In genomic region chr6:146423450-146423849, GRCh38 we compare ENCODE assay signal across 31 cellular contexts.
DNase-seq lines count a peak whose midpoint lies in the region; ATAC-seq and TF ChIP-seq lines count a peak whose summit lies in the region.
"Had no signal": no experiment of that assay in that cellular context is flagged by ENCODE, and none has a peak within 500 bp of the region (broad histone marks: within the 10 kb centered on the region; RNA-seq: fewer than 3 reads in every experiment).

No MANE protein-coding gene starts in this region.

- no peaks in the 10 kb centered on the region for H3K4me1 ChIP-seq in stomach
- H3K4me1 ChIP-seq: Caco-2, esophagus squamous epithelium, foreskin keratinocyte, prostate gland, right lobe of liver, SJCRH30, spleen, tibial artery had no signal

- 62 to 79% (median 70%) methylated on average over 6 of the region's 6 CpGs for WGBS in stomach, 5 donors

- no peaks in the 10 kb centered on the region for H3K27me3 Mint-ChIP-seq in brain
- H3K27me3 Mint-ChIP-seq: activated CD4-positive, alpha-beta T cell treated with anti-CD3 and anti-CD28 coated beads, Interleukin-2, amount 10 ng/mL, durations not matched to agents 24 days and 14 days had no signal

- no peak for TF ChIP-seq CTCF in GM12865 (IDR thresholded peaks at IDR 0.05; ENCODE audit: insufficient read depth, low read depth, low read length, missing control alignments)
- no peak for TF ChIP-seq CTCF in brain (conservative IDR thresholded peaks at IDR 0.05)
- TF ChIP-seq CTCF in stomach (IDR thresholded peaks at IDR 0.05) = no peak

- in situ Hi-C loops in ACHN (cut with HindIII; ENCODE audit: low pct_ligation_motif_present, low pct_unique_long_range_greater_than_20kb, low sequenced_read_pairs) = no loop called here

- peaks cover 0 to 4% (median 0%) of the 10 kb centered on the region in 5 experiments for H3K9me3 Mint-ChIP-seq in brain
- H3K9me3 Mint-ChIP-seq: activated CD4-positive, alpha-beta T cell treated with anti-CD3 and anti-CD28 coated beads, Interleukin-2, amount 10 ng/mL, durations not matched to agents 24 days and 14 days had no signal

- H3K4me3 ChIP-seq in GM12865 (ENCODE audit: low read depth, low read length) (no peak overlapping the region), stomach (no peak overlapping the region)
- H3K4me3 ChIP-seq: esophagus squamous epithelium, prostate gland, right lobe of liver, SJCRH30, spleen, tibial artery had no signal

- TF ChIP-seq POLR2A in stomach (IDR thresholded peaks at IDR 0.05) = no peak

- H3K36me3 Mint-ChIP-seq in brain = no peaks in the 10 kb centered on the region
- H3K36me3 Mint-ChIP-seq: activated naive CD4-positive, alpha-beta T cell treated with anti-CD3 and anti-CD28 coated beads, Interleukin-2, amount 50 U/mL, for 24 hours; naive B cell had no signal

- no peaks in the 10 kb centered on the region for H3K36me3 ChIP-seq in stomach
- H3K36me3 ChIP-seq: brain microvascular endothelial cell, esophagus squamous epithelium, prostate gland, right lobe of liver, SJCRH30, spleen, tibial artery, WERI-Rb-1 had no signal

- H3K27ac ChIP-seq in stomach = no peak overlapping the region
- H3K27ac ChIP-seq: brain microvascular endothelial cell, esophagus squamous epithelium, foreskin keratinocyte, HL-60, prostate gland, right lobe of liver, SJCRH30, spleen, tibial artery, WERI-Rb-1 had no signal

- ATAC-seq in GM21447 (IDR thresholded peaks at IDR 0.05; ENCODE audit: unreplicated experiment) (peak; percentile 68), HG03571 (IDR thresholded peaks at IDR 0.05; ENCODE audit: unreplicated experiment) (peak; percentile 58)
- ATAC-seq: foreskin keratinocyte, right lobe of liver had no signal

- H3K27ac Mint-ChIP-seq in brain = peak overlapping the region in 3 of 5 experiments; percentile 20 to 90 (median 71)
- H3K27ac Mint-ChIP-seq: activated CD4-positive, alpha-beta T cell treated with anti-CD3 and anti-CD28 coated beads, Interleukin-2, amount 10 ng/mL, durations not matched to agents 24 days and 14 days; activated naive CD4-positive, alpha-beta T cell treated with anti-CD3 and anti-CD28 coated beads, Interleukin-2, amount 50 U/mL, for 24 hours; naive B cell had no signal

- TF ChIP-seq EP300 in stomach (IDR thresholded peaks at IDR 0.05) = no peak

- H3K4me1 Mint-ChIP-seq in brain = peaks cover 16% of the 10 kb centered on the region
- H3K4me1 Mint-ChIP-seq: activated CD4-positive, alpha-beta T cell treated with anti-CD3 and anti-CD28 coated beads, Interleukin-2, amount 10 ng/mL, durations not matched to agents 24 days and 14 days; activated naive CD4-positive, alpha-beta T cell treated with anti-CD3 and anti-CD28 coated beads, Interleukin-2, amount 50 U/mL, for 24 hours had no signal

- no peaks in the 10 kb centered on the region for H3K27me3 ChIP-seq in stomach
- H3K27me3 ChIP-seq: brain microvascular endothelial cell, esophagus squamous epithelium, foreskin keratinocyte, right lobe of liver, SJCRH30, spleen, tibial artery had no signal

- peak overlapping the region in 1 of 5 experiments; percentile 40 for H3K4me3 Mint-ChIP-seq in brain
- H3K4me3 Mint-ChIP-seq: activated CD4-positive, alpha-beta T cell treated with anti-CD3 and anti-CD28 coated beads, Interleukin-2, amount 10 ng/mL, durations not matched to agents 24 days and 14 days; activated naive CD4-positive, alpha-beta T cell treated with anti-CD3 and anti-CD28 coated beads, Interleukin-2, amount 50 U/mL, for 24 hours; naive B cell had no signal

- intact Hi-C loops in stomach (cut with DNase I; ENCODE audit: low total_unique reads) = no loop called here

- H3K9me3 ChIP-seq in stomach = no peaks in the 10 kb centered on the region
- H3K9me3 ChIP-seq: Caco-2, esophagus squamous epithelium, prostate gland, right lobe of liver, spleen, tibial artery had no signal

- DNase-seq in GM12865 (ENCODE audit: low read depth) (peak; percentile 46), ACHN (no peak), mesenteric fat pad (ENCODE audit: low spot score) (no peak), stomach (no peak), NAMALWA (ENCODE audit: low spot score) (no peak)
- DNase-seq: activated CD4-positive, alpha-beta T cell treated with anti-CD3 and anti-CD28 coated beads, Interleukin-2, amount 10 ng/mL, durations not matched to agents 24 days and 14 days; amniotic stem cell; brain microvascular endothelial cell; Caco-2; esophagus squamous epithelium; foreskin keratinocyte; head of caudate nucleus; kidney; MV-4-11; naive B cell; NCI-H146; NCI-H446; NCI-H774; nucleus accumbens; right lobe of liver; SJCRH30; spleen; T-helper 9 cell; tibial artery; WERI-Rb-1 had no signal
